16 cellular contexts compared by ENCODE assay signal in the genomic region with DNA sequence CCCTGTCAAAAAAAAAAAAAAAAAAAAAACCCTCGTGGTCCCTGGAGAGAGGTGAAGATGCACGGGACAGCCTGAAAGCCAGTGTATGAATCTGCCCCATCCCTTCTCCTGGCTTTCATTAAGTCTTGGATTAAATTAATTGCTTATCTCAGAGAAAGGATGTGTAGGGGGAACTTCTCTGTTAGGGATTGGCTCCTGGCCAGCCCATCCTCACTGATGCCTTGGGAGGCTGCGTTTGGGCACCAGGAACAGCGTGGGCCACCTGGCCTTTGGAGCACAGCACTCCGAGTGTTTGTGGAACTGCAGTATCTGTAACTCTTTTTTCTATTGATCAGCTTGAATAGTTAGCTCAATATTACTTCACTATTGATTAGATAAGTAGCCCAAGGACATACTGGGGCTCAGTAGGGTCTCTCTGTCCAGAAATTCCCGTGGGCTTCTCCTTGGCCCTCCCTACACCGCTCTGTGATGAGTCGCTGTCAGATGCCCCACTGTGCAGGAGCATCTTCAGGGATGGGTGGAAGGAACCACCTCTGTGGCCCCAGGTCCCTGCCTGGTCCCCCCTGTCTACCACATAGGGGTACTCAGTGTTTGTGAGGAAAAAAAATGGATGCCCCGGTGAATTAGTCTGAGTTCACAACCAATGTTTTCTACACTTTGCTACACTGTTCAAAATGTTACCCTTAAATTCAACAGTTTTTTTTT. TPM values are rescaled to one million over a fixed set of nuclear protein-coding genes. Genes with fewer than 3 reads are reported as not detected.
DNase-seq lines count a peak whose midpoint lies in the region; ATAC-seq, FAIRE-seq and TF ChIP-seq lines count a peak whose summit lies in the region.
"Had no signal": no experiment of that assay in that cellular context is flagged by ENCODE, and none has a peak within 500 bp of the region (broad histone marks: within the 10 kb centered on the region; RNA-seq: fewer than 3 reads in every experiment).

No MANE protein-coding gene starts in this region.

- no peaks in the 10 kb centered on the region for H3K36me3 ChIP-seq in HepG2 (replicated peaks in 1 of 2; ENCODE audit: control insufficient read depth in 1 of 2, insufficient read depth in 2 of 2, low read length in 2 of 2)
- H3K36me3 ChIP-seq in right lobe of liver, result no peaks in the 10 kb centered on the region
- H3K36me3 ChIP-seq: lower lobe of right lung had no signal

- H3K4me3 Mint-ChIP-seq in T-helper 17 cell (peak overlapping the region; percentile 57), immature natural killer cell (peak overlapping the region; percentile 41 to 97 (median 75))

- no peaks in the 10 kb centered on the region for H4K20me1 ChIP-seq in HepG2 (ENCODE audit: insufficient read depth, low read length)

- no peak overlapping the region for H2AFZ ChIP-seq in HepG2 (ENCODE audit: low read length)

- no peaks in the 10 kb centered on the region for H3K79me2 ChIP-seq in HepG2 (ENCODE audit: insufficient read depth, low read length)

- in situ Hi-C loops in HepG2 (cut with HindIII; ENCODE audit: extremely low pct_ligation_motif_present, low pct_unique_long_range_greater_than_20kb), result no loop called here

- no peak overlapping the region for H3K27ac Mint-ChIP-seq in T-helper 17 cell
- H3K27ac Mint-ChIP-seq in immature natural killer cell, result peak overlapping the region in 2 of 6 donors; percentile 22 to 65

- TF ChIP-seq CTCF in HepG2 (CRISPR knock-in tag; IDR thresholded peaks at IDR 0.05) (no peak), right lobe of liver (IDR thresholded peaks at IDR 0.05) (no peak)

- FAIRE-seq in HepG2 (lab: Jason Lieb, UNC), result no peak
- FAIRE-seq: endometrium had no signal

- no peaks in the 10 kb centered on the region for H3K27me3 Mint-ChIP-seq in T-helper 17 cell
- peaks cover 0 to 5% (median 3%) of the 10 kb centered on the region in 3 donors for H3K27me3 Mint-ChIP-seq in immature natural killer cell (ENCODE audit: low read depth in 3 of 3)

- TF ChIP-seq EP300 in HepG2 (IDR thresholded peaks at IDR 0.05; ENCODE audit: low read depth in 2 of 2, low read length in 2 of 2), result no peak
- TF ChIP-seq EP300 in HepG2 (CRISPR knock-in tag; IDR thresholded peaks at IDR 0.05; ENCODE audit: borderline replicate concordance), result no peak

- TF ChIP-seq RAD21 in HepG2 (CRISPR knock-in tag; IDR thresholded peaks at IDR 0.05), result no peak

- POLR2A ChIA-PET in HepG2 (lab: Yijun Ruan, JAX), result no interaction called here

- H3K4me3 ChIP-seq in HepG2 (replicated peaks in 1 of 3; ENCODE audit: insufficient read depth in 1 of 3, low read depth in 2 of 3, low read length in 3 of 3) (no peak overlapping the region), right lobe of liver (no peak overlapping the region)

- H3K9me3 ChIP-seq in HepG2 (ENCODE audit: low read length) (no peaks in the 10 kb centered on the region), right lobe of liver (no peaks in the 10 kb centered on the region), T-helper 17 cell (ENCODE audit: control insufficient read depth, low read length, poor library complexity, severe bottlenecking) (no peaks in the 10 kb centered on the region)
- H3K9me3 ChIP-seq: lower lobe of right lung, MG63, spleen had no signal

- peaks cover 0 to 6% of the 10 kb centered on the region in 2 experiments; a peak in 1 of 5 replicates for H3K27me3 ChIP-seq in HepG2 (ENCODE audit: control insufficient read depth in 1 of 2, insufficient read depth in 2 of 2, low read length in 2 of 2)
- H3K27me3 ChIP-seq in right lobe of liver, result no peaks in the 10 kb centered on the region
- H3K27me3 ChIP-seq: MG63, spleen had no signal

- H3K4me2 ChIP-seq in HepG2 (ENCODE audit: low read depth, low read length), result no peak overlapping the region

- WGBS in HepG2 (ENCODE audit: low lambda C conversion rate), result 88% methylated on average over 9 of the region's 9 CpGs
- 76% methylated on average over 8 of the region's 9 CpGs for WGBS in right lobe of liver (ENCODE audit: insufficient coverage, low coverage, low lambda C conversion rate, missing lambda C conversion rate)

- ATAC-seq in HepG2 (no peak), right lobe of liver (no peak), T-helper 17 cell (no peak), HG02763 (IDR thresholded peaks at IDR 0.05; ENCODE audit: unreplicated experiment) (no peak)
- ATAC-seq: activated naive CD4-positive, alpha-beta T cell treated with anti-CD3 and anti-CD28 coated beads, Interleukin-2, amount 50 U/mL, for 72 hours; foreskin keratinocyte; lower lobe of right lung had no signal

- H3K4me1 ChIP-seq in HepG2 (ENCODE audit: insufficient read depth, low read length) (peaks cover 81% of the 10 kb centered on the region), right lobe of liver (peaks cover 0 to 6% (median 0%) of the 10 kb centered on the region in 4 donors)
- H3K4me1 ChIP-seq: foreskin keratinocyte had no signal

- DNase-seq in HepG2 (ENCODE audit: low spot score) (no peak), right lobe of liver (no peak), T-helper 17 cell (no peak), immature natural killer cell (no peak), iPS-NIHi11 (ENCODE audit: low spot score) (no peak), mesenteric fat pad (ENCODE audit: low spot score) (no peak), GM03348 (ENCODE audit: low spot score) (no peak)
- DNase-seq: central memory CD4-positive, alpha-beta T cell; foreskin keratinocyte; MG63; NCI-H2171 had no signal

- H3K36me3 Mint-ChIP-seq in T-helper 17 cell (ENCODE audit: low read depth), result peaks cover 6% of the 10 kb centered on the region
- peaks cover 4 to 9% (median 8%) of the 10 kb centered on the region in 3 donors for H3K36me3 Mint-ChIP-seq in immature natural killer cell

- CTCF ChIA-PET in HepG2 (lab: Yijun Ruan, JAX; ENCODE audit: low intra/inter-chr PET ratio, low total read pairs), result no interaction called here

- H3K9me3 Mint-ChIP-seq in immature natural killer cell, result no peaks in the 10 kb centered on the region
- H3K9me3 Mint-ChIP-seq: activated naive CD4-positive, alpha-beta T cell treated with anti-CD3 and anti-CD28 coated beads, Interleukin-2, amount 50 U/mL, for 72 hours had no signal

- H3K27ac ChIP-seq in HepG2 (ENCODE audit: extremely low read length, insufficient read depth, low read length), result no peak overlapping the region
- no peak overlapping the region for H3K27ac ChIP-seq in right lobe of liver
- H3K27ac ChIP-seq: foreskin keratinocyte, lower lobe of right lung had no signal

- BruUV-seq in HepG2 (replicated peaks; lab: Mats Ljungman, UMichigan), result TSS peak; percentile 34

- intact Hi-C loops in HepG2 (cut with micrococcal nuclease; ENCODE audit: unreplicated experiment) (no loop called here), right lobe of liver (cut with DNase I) (loop anchor here in 1 of 2 donors (10.0 kb wide), 1 partner anchor 51 kb away; no protein-coding TSS in a partner anchor)

- TF ChIP-seq POLR2A in HepG2 (IDR thresholded peaks at IDR 0.05; ENCODE audit: insufficient read depth in 1 of 2, low read depth in 2 of 2, low read length in 2 of 2) (no peak), right lobe of liver (IDR thresholded peaks at IDR 0.05) (no peak)

- H3K9ac ChIP-seq in HepG2 (ENCODE audit: insufficient read depth, low read depth, low read length), result no peak overlapping the region

- H3K4me1 Mint-ChIP-seq in T-helper 17 cell (peaks cover 30% of the 10 kb centered on the region), immature natural killer cell (peaks cover 69 to 80% of the 10 kb centered on the region in 2 donors)

TF ChIP-seq in HepG2, 621 proteins besides CTCF, POLR2A, EP300 and RAD21 (continues in another document):
- TF ChIP-seq KDM2A (CRISPR knock-in tag; IDR thresholded peaks at IDR 0.05; ENCODE audit: borderline replicate concordance, low read depth), result no peak

RNA-seq across cellular contexts. Expression of a gene that starts 2.0 kb away (rescaled TPM):
- 6.4 and 8.1 TPM in 2 replicates for total RNA-seq in HepG2 (2016; rRNA removed; fragmentation: Illumina TruSeq; extraction: Trizol)
- total RNA-seq in HepG2 (2016; cell fraction: cytosol; rRNA removed; fragmentation: Illumina TruSeq; extraction: Trizol; ENCODE audit: low read depth), result 3.5 and 4.5 TPM in 2 replicates
- total RNA-seq in HepG2 (2016; cell fraction: insoluble cytoplasmic fraction; rRNA removed; fragmentation: Illumina TruSeq; extraction: Trizol), result 8.4 and 8.5 TPM in 2 replicates
- 6.6 and 9.0 TPM in 2 replicates for total RNA-seq in HepG2 (2016; cell fraction: membrane; rRNA removed; fragmentation: Illumina TruSeq; extraction: Trizol)
- total RNA-seq in HepG2 (2016; cell fraction: nucleus; rRNA removed; fragmentation: Illumina TruSeq; extraction: Trizol), result 13.1 and 13.2 TPM in 2 replicates
- polyA plus RNA-seq in HepG2 (2011; rRNA removed), result 4.9 and 5.7 TPM in 2 replicates
- polyA plus RNA-seq in HepG2 (2011; cell fraction: cytosol; rRNA removed), result 3.5 and 3.6 TPM in 2 replicates
- polyA plus RNA-seq in HepG2 (2011; cell fraction: nucleus; rRNA removed), result 6.9 and 7.8 TPM in 2 replicates
- polyA plus RNA-seq in HepG2 (2012), result 5.2 and 6.5 TPM in 2 replicates
- polyA plus RNA-seq in HepG2 (2016; cell fraction: cytosol; fragmentation: Illumina TruSeq; extraction: Trizol; ENCODE audit: low read depth), result 5.3 and 5.5 TPM in 2 replicates
- polyA plus RNA-seq in HepG2 (2016; cell fraction: insoluble cytoplasmic fraction; fragmentation: Illumina TruSeq; extraction: Trizol; ENCODE audit: low read depth), result 7.7 and 8.6 TPM in 2 replicates
- 5.3 and 5.7 TPM in 2 replicates for polyA plus RNA-seq in HepG2 (2016; cell fraction: membrane; fragmentation: Illumina TruSeq; extraction: Trizol; ENCODE audit: low read depth)
- 15.5 and 16.4 TPM in 2 replicates for polyA plus RNA-seq in HepG2 (2016; cell fraction: nucleus; fragmentation: Illumina TruSeq; extraction: Trizol; ENCODE audit: insufficient read depth, low read depth)
- 5.3 and 8.0 TPM in 2 replicates for polyA minus RNA-seq in HepG2 (2011; rRNA and poly(A)+ RNA removed; ENCODE audit: low replicate concordance)
- polyA minus RNA-seq in HepG2 (2011; cell fraction: cytosol; rRNA and poly(A)+ RNA removed), result 3.1 and 4.8 TPM in 2 replicates
- polyA minus RNA-seq in HepG2 (2011; cell fraction: nucleus; rRNA and poly(A)+ RNA removed), result 6.4 and 9.3 TPM in 2 replicates
- 1 to 10 TPM; 2.0 to 4.7 (median 3.0) TPM for total RNA-seq in right lobe of liver
- total RNA-seq in T-helper 17 cell, result 1 to 10 TPM; 6.1 to 9.0 TPM
- 10 to 100 TPM in 1 of 3 donors, 1 to 10 TPM in 2; 5.0 to 10.7 (median 6.6) TPM for polyA plus RNA-seq in immature natural killer cell
- total RNA-seq in mesenteric fat pad, result 7.1 TPM
